1 cellular context compared by ENCODE assay signal in genomic region chr12:51897181-51897580, GRCh38.
A peak's percentile ranks its signal among the peaks of the same experiment; 100 is the strongest.
TF ChIP-seq lines count a peak whose summit lies in the region.

No MANE protein-coding gene starts in this region.

TF ChIP-seq in endothelial cell of umbilical vein, 7 proteins besides CTCF, POLR2A, EP300 and RAD21:
- TF ChIP-seq EZH2 (IDR thresholded peaks at IDR 0.05; ENCODE audit: borderline replicate concordance, low read depth, low read length, severe bottlenecking): no peak
- TF ChIP-seq FOS (IDR thresholded peaks at IDR 0.05; ENCODE audit: borderline replicate concordance, insufficient read depth, low read length): peak; percentile 16
- TF ChIP-seq MYC (IDR thresholded peaks at IDR 0.05; ENCODE audit: low read depth, low read length): no peak
- no peak for TF ChIP-seq JUN (IDR thresholded peaks at IDR 0.05; ENCODE audit: borderline replicate concordance, insufficient read depth, insufficient read length, low read depth)
- TF ChIP-seq POLR2AphosphoS5 (IDR thresholded peaks at IDR 0.05; ENCODE audit: insufficient read depth, low read depth, low read length): peak; percentile 87
- TF ChIP-seq MAX (IDR thresholded peaks at IDR 0.05; ENCODE audit: insufficient read depth, insufficient read length): no peak
- no peak for TF ChIP-seq GATA2 (IDR thresholded peaks at IDR 0.05; ENCODE audit: insufficient read depth, insufficient read length, low read depth, low read length)
